ENCODE assay signal across 8 cellular contexts in the genomic region with DNA sequence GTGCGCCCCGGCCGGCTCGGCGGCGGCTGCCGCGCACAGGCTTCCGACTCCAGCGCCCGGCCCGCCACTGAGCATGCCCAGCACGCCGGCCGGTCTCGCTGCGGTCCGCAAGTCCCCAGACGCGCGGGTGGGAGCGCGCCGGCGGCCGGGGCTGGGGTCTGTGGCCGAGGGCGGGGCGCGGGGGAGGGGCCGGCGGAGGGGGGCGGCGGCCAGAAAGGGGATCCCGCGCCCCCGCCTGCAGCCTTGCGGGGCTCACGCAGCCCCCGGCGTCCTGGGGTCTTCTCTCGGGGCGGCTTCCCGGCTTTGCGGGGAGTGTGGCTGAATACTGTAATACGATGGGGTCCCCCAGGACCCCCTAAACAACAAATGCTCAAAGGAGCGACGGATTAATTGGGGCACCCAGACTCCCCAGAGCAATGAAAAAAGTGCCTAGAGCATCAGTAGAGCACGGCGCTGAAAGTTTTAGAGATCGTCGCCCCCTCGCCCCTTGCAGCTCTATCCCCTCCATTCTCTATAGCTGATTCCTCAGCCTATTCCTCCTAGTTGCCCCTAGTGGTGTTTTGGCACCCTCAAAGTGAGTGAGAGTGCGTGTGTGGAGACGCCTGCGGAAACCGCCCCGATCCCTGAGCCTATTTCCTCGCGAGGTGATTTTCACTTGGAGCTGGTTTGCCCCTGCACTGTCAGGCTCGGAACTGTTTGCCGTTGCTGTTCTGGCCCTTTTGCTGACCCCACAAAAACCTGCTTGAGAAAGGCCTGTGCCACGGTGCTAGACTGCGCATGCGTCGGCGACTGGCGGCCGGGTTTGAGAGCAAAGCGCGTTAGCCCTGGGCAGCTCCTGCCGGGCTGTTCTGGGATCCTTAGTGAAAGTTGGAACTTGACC. TPM values are rescaled to one million over a fixed set of nuclear protein-coding genes. Genes with fewer than 3 reads are reported as not detected.
A peak's percentile ranks its signal among the peaks of the same experiment; 100 is the strongest.
DNase-seq lines count a peak whose midpoint lies in the region; ATAC-seq and TF ChIP-seq lines count a peak whose summit lies in the region.

A gene with protein sequence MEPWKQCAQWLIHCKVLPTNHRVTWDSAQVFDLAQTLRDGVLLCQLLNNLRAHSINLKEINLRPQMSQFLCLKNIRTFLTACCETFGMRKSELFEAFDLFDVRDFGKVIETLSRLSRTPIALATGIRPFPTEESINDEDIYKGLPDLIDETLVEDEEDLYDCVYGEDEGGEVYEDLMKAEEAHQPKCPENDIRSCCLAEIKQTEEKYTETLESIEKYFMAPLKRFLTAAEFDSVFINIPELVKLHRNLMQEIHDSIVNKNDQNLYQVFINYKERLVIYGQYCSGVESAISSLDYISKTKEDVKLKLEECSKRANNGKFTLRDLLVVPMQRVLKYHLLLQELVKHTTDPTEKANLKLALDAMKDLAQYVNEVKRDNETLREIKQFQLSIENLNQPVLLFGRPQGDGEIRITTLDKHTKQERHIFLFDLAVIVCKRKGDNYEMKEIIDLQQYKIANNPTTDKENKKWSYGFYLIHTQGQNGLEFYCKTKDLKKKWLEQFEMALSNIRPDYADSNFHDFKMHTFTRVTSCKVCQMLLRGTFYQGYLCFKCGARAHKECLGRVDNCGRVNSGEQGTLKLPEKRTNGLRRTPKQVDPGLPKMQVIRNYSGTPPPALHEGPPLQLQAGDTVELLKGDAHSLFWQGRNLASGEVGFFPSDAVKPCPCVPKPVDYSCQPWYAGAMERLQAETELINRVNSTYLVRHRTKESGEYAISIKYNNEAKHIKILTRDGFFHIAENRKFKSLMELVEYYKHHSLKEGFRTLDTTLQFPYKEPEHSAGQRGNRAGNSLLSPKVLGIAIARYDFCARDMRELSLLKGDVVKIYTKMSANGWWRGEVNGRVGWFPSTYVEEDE (minus strand): TSS at position 69 of the 880 bp plus-strand sequence. CDS start 311 bp downstream, outside the sequence.

- peaks cover 21% of the 10 kb centered on the region for H3K27me3 ChIP-seq in AG04450 (ENCODE audit: control insufficient read depth, insufficient read depth, low read length)

- no peaks in the 10 kb centered on the region for H3K36me3 Mint-ChIP-seq in mesothelial cell of epicardium

- TF ChIP-seq CTCF in AG04450 (IDR thresholded peaks at IDR 0.05; ENCODE audit: low read depth, low read length) (no peak), mesothelial cell of epicardium (IDR thresholded peaks at IDR 0.05; ENCODE audit: unreplicated experiment) (no peak)

- no peaks in the 10 kb centered on the region for H3K9me3 Mint-ChIP-seq in mesothelial cell of epicardium

- POLR2A ChIA-PET in AG04450 (lab: Yijun Ruan, JAX) = no interaction called here

- H3K9me3 ChIP-seq in AG04450 (ENCODE audit: control insufficient read depth, insufficient read depth, low read length) = no peaks in the 10 kb centered on the region; the same call in 1 of the 2 replicates

- no peak within 1 kb of the TSS for H3K27ac ChIP-seq in AG04450 (ENCODE audit: low read depth, low read length)

- DNase-seq in AG04450 (ENCODE audit: low read depth, low spot score) (no peak), NCI-H82 treated with DMSO at 0.1 percent for 48 hours (lab: John Stamatoyannopoulos, UW; ENCODE audit: unreplicated experiment) (peak; percentile 62), activated T-cell treated with anti-CD3 and anti-CD28 coated beads for 48 hours (ENCODE audit: low read depth) (peak; percentile 62), erythroblast (lab: John Stamatoyannopoulos, UW) (peak; percentile 68 to 80), mesothelial cell of epicardium (ENCODE audit: low spot score in 2 of 2, unreplicated experiment in 2 of 2) (peak; percentile 54 to 74)
- DNase-seq in stimulated activated CD8-positive, alpha-beta memory T cell treated with anti-CD3 and anti-CD28 coated beads, Interleukin-15, amount 100 ng/mL, for 4 hours (ENCODE audit: low read depth in 2 of 2) = peak; percentile 27 to 42

- H3K27me3 Mint-ChIP-seq in mesothelial cell of epicardium (ENCODE audit: low read depth) = peaks cover 67% of the 10 kb centered on the region

- peaks cover 18% of the 10 kb centered on the region for H3K4me1 Mint-ChIP-seq in mesothelial cell of epicardium

- peak within 1 kb of the TSS; percentile 35 for H3K4me3 ChIP-seq in AG04450 (ENCODE audit: low read depth, low read length)

- TF ChIP-seq POLR2A in erythroblast (IDR thresholded peaks at IDR 0.05; ENCODE audit: low read length) = no peak

- peak within 1 kb of the TSS; percentile 82 for H3K4me3 Mint-ChIP-seq in mesothelial cell of epicardium

- ATAC-seq in GM21723 (IDR thresholded peaks at IDR 0.05; ENCODE audit: unreplicated experiment) = peak; percentile 33
- ATAC-seq in GM18907 (IDR thresholded peaks at IDR 0.05; ENCODE audit: unreplicated experiment) = no peak

- CTCF ChIA-PET in AG04450 (lab: Charles Lee) = no interaction called here

- H3K27ac Mint-ChIP-seq in mesothelial cell of epicardium = no peak within 1 kb of the TSS

RNA-seq across cellular contexts. Expression of the gene that starts here (rescaled TPM):
- polyA plus RNA-seq in AG04450 (2011; rRNA removed) = 0.02 TPM in 1 of 2 replicates, not detected in the other
- polyA minus RNA-seq in AG04450 (2011; rRNA and poly(A)+ RNA removed) = 0.13 TPM in 1 of 2 replicates, not detected in the other
- 2.1 to 3.2 TPM (median 2.4 TPM) in 3 replicates for total RNA-seq in mesothelial cell of epicardium
